2 cellular contexts compared by ENCODE assay signal in genomic region chr10:47360419-47361040, GRCh38.
TF ChIP-seq lines count a peak whose summit lies in the region.

No MANE protein-coding gene starts in this region.

TF ChIP-seq in SK-N-SH, 30 proteins besides CTCF, POLR2A, EP300 and RAD21 (continued from another document):
- no peak for TF ChIP-seq REST (IDR thresholded peaks at IDR 0.05; ENCODE audit: low read depth, low read length)
- TF ChIP-seq IRF3 (IDR thresholded peaks at IDR 0.05; ENCODE audit: low read depth, low read length), result no peak
- TF ChIP-seq NFIC (IDR thresholded peaks at IDR 0.05; ENCODE audit: borderline replicate concordance), result no peak
- TF ChIP-seq FOSL2 (IDR thresholded peaks at IDR 0.05; ENCODE audit: borderline replicate concordance, low read depth), result no peak
- TF ChIP-seq RXRA (IDR thresholded peaks at IDR 0.05; ENCODE audit: borderline replicate concordance, low read depth), result no peak
- no peak for TF ChIP-seq NRF1 (IDR thresholded peaks at IDR 0.05; ENCODE audit: low read depth, low read length)
- TF ChIP-seq USF2 (IDR thresholded peaks at IDR 0.05; ENCODE audit: borderline replicate concordance, low read depth, low read length), result no peak
- TF ChIP-seq TEAD4 (IDR thresholded peaks at IDR 0.05; ENCODE audit: borderline replicate concordance, insufficient read depth), result no peak
- TF ChIP-seq RFX5 (IDR thresholded peaks at IDR 0.05; ENCODE audit: low read length), result no peak
- TF ChIP-seq EZH2phosphoT487 (IDR thresholded peaks at IDR 0.05; ENCODE audit: borderline replicate concordance, low read depth), result no peak
- no peak for TF ChIP-seq USF1 (IDR thresholded peaks at IDR 0.05; ENCODE audit: borderline replicate concordance, low read depth)
- TF ChIP-seq JUND (IDR thresholded peaks at IDR 0.05), result no peak
- no peak for TF ChIP-seq CHD2 (IDR thresholded peaks at IDR 0.05; ENCODE audit: low read length, partially characterized antibody)

TF ChIP-seq in SK-N-SH treated with all-trans-retinoic acid at 6 μM for 48 hours, 23 proteins besides CTCF, POLR2A, EP300 and RAD21 (continued from another document):
- TF ChIP-seq TSHZ2 (CRISPR knock-in tag; IDR thresholded peaks at IDR 0.05) (no peak), TCF4 (CRISPR knock-in tag; IDR thresholded peaks at IDR 0.05; ENCODE audit: borderline replicate concordance) (no peak), TOX (CRISPR knock-in tag; IDR thresholded peaks at IDR 0.05; ENCODE audit: borderline replicate concordance) (no peak), ISL1 (CRISPR knock-in tag; IDR thresholded peaks at IDR 0.05) (no peak), ZNF565 (CRISPR knock-in tag; conservative IDR thresholded peaks at IDR 0.05; ENCODE audit: low read depth) (no peak), PPARA (CRISPR knock-in tag; IDR thresholded peaks at IDR 0.05; ENCODE audit: borderline replicate concordance) (no peak), GLIS3 (CRISPR knock-in tag; IDR thresholded peaks at IDR 0.05) (no peak), ZNF70 (CRISPR knock-in tag; IDR thresholded peaks at IDR 0.05) (no peak), ZFP3 (CRISPR knock-in tag; IDR thresholded peaks at IDR 0.05) (no peak), SNAI2 (CRISPR knock-in tag; IDR thresholded peaks at IDR 0.05) (no peak), CREB5 (CRISPR knock-in tag; IDR thresholded peaks at IDR 0.05; ENCODE audit: low read depth) (no peak), OSR1 (CRISPR knock-in tag; IDR thresholded peaks at IDR 0.05) (no peak), ZFP30 (CRISPR knock-in tag; IDR thresholded peaks at IDR 0.05) (no peak), ZC3H10 (CRISPR knock-in tag; IDR thresholded peaks at IDR 0.05) (no peak), ESRRG (CRISPR knock-in tag; IDR thresholded peaks at IDR 0.05) (no peak)
TF ChIP-seq in SK-N-SH treated with all-trans-retinoic acid at 6 μM for 48 hours: peak in this region for 0.
